1 cellular context compared by ENCODE assay signal in genomic region chr19:35117017-35117570, GRCh38.
TF ChIP-seq lines count a peak whose summit lies in the region.

No MANE protein-coding gene starts in this region.

TF ChIP-seq in K562, 482 proteins besides CTCF, POLR2A, EP300 and RAD21:
- TF ChIP-seq HLTF (IDR thresholded peaks at IDR 0.05) (no peak), ATF3 (IDR thresholded peaks at IDR 0.05) (peak; percentile 33; the same call in 1 of the 2 replicates), ATF3 (CRISPR knock-in tag; conservative IDR thresholded peaks at IDR 0.05) (no peak)
